8 cellular contexts compared by ENCODE assay signal in the genomic region with DNA sequence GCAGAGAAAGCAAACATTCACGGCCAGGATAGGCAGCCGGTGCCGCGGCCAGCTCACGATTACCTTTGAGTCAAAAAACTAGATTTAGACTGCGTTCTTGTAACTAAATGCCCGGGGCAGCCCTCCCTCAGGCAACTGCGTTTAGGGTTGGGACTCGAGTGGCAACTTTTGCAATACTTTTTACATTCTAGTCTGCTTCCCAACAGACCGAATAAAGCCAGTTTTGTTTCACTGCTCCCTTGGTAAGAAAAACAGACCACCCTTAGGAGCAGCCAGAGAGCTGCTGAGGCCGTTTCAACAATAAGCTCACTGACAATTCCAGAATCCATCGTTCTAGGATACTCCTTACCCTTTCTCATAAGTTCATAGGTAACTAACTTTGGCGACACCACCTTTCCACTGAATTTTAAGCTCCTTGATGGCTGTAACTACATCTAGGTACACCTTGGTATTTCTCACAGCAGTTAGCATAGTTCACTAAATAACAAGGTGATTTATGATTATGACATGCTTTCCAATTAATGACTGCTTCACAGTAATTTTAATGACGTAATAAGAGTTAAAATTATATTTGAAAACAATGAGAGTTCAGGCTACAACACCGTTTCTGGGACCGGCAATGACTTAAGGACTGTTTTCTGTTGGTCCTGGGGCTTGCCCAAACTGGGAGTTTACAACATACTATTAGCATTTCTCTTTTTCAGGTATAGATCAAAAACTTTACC. TPM values are rescaled to one million over a fixed set of nuclear protein-coding genes. Genes with fewer than 3 reads are reported as not detected.
A peak's percentile ranks its signal among the peaks of the same experiment; 100 is the strongest.
DNase-seq lines count a peak whose midpoint lies in the region; ATAC-seq and TF ChIP-seq lines count a peak whose summit lies in the region.

No MANE protein-coding gene starts in this region.

- no peak for TF ChIP-seq CTCF in breast epithelium (IDR thresholded peaks at IDR 0.05)

- peak; percentile 72 for DNase-seq in NCI-H510A treated with DMSO at 0.1 percent for 48 hours (lab: John Stamatoyannopoulos, UW)
- DNase-seq in NCI-H510A (lab: John Stamatoyannopoulos, UW), result no peak
- peak; percentile 61 for DNase-seq in NCI-H748 (lab: John Stamatoyannopoulos, UW; ENCODE audit: unreplicated experiment)
- DNase-seq in breast epithelium (ENCODE audit: low spot score in 2 of 2), result no peak

- H3K27me3 ChIP-seq in breast epithelium (no peaks in the 10 kb centered on the region), layer of hippocampus (ENCODE audit: control insufficient read depth, insufficient read depth, low read length) (no peaks in the 10 kb centered on the region), subcutaneous abdominal adipose tissue (ENCODE audit: control insufficient read depth in 5 of 5, insufficient read depth in 4 of 5, low read length in 5 of 5) (no peaks in the 10 kb centered on the region)

- H3K9ac ChIP-seq in subcutaneous abdominal adipose tissue (ENCODE audit: low read length in 5 of 5), result peak overlapping the region; percentile 84 to 95 (median 93)

- H3K4me1 ChIP-seq in breast epithelium (peaks cover 0 to 14% of the 10 kb centered on the region in 2 donors), subcutaneous abdominal adipose tissue (ENCODE audit: control insufficient read depth in 5 of 5, insufficient read depth in 5 of 5, low read length in 5 of 5) (peaks cover 10 to 31% (median 21%) of the 10 kb centered on the region in 5 donors)

- ATAC-seq in HG03095 (IDR thresholded peaks at IDR 0.05; ENCODE audit: unreplicated experiment), result no peak
- no peak for ATAC-seq in GM21447 (IDR thresholded peaks at IDR 0.05; ENCODE audit: unreplicated experiment)

- intact Hi-C loops in breast epithelium (cut with DNase I; ENCODE audit: low total_unique reads), result loop anchor here (10.0 kb wide), 1 partner anchor 159 kb away; a partner anchor contains a TSS

- H3K27ac ChIP-seq in breast epithelium (peak overlapping the region; percentile 96 to 99), layer of hippocampus (ENCODE audit: low read depth, low read length) (peak overlapping the region; percentile 93), subcutaneous abdominal adipose tissue (ENCODE audit: low read depth, low read length) (peak overlapping the region; percentile 98)

- H3K9me3 ChIP-seq in breast epithelium (no peaks in the 10 kb centered on the region), subcutaneous abdominal adipose tissue (ENCODE audit: control insufficient read depth in 5 of 5, low read length in 5 of 5) (no peaks in the 10 kb centered on the region)

- peak overlapping the region; percentile 84 to 93 (median 87) for H3K4me3 ChIP-seq in breast epithelium
- H3K4me3 ChIP-seq in subcutaneous abdominal adipose tissue (ENCODE audit: low read depth in 1 of 5, low read length in 5 of 5), result peak overlapping the region; percentile 89 to 95 (median 94)

- H3K36me3 ChIP-seq in breast epithelium, result no peaks in the 10 kb centered on the region
- no peaks in the 10 kb centered on the region for H3K36me3 ChIP-seq in subcutaneous abdominal adipose tissue (ENCODE audit: control insufficient read depth in 5 of 5, insufficient read depth in 5 of 5, low read length in 5 of 5)

- no peak for TF ChIP-seq POLR2A in breast epithelium (IDR thresholded peaks at IDR 0.05)

RNA-seq across cellular contexts. Expression of a gene that starts 0.9 kb away (rescaled TPM):
- total RNA-seq in breast epithelium, result 10 to 100 TPM; 21.8 to 56.3 (median 31.5) TPM

Comparison
In these comparisons a context has a peak if more than half of its experiments do, and no peak if none do; other contexts are left out.
1. DNase-seq: peak in NCI-H510A treated with DMSO at 0.1 percent for 48 hours (single experiment) and NCI-H748 (single experiment); none in NCI-H510A (single experiment) and breast epithelium (0 of 2).
2. Peak in every context shown above with its lines, with median percentiles within 50 percentile points of each other: H3K27ac ChIP-seq.